ENCODE assay signal across 36 cellular contexts in the genomic region with DNA sequence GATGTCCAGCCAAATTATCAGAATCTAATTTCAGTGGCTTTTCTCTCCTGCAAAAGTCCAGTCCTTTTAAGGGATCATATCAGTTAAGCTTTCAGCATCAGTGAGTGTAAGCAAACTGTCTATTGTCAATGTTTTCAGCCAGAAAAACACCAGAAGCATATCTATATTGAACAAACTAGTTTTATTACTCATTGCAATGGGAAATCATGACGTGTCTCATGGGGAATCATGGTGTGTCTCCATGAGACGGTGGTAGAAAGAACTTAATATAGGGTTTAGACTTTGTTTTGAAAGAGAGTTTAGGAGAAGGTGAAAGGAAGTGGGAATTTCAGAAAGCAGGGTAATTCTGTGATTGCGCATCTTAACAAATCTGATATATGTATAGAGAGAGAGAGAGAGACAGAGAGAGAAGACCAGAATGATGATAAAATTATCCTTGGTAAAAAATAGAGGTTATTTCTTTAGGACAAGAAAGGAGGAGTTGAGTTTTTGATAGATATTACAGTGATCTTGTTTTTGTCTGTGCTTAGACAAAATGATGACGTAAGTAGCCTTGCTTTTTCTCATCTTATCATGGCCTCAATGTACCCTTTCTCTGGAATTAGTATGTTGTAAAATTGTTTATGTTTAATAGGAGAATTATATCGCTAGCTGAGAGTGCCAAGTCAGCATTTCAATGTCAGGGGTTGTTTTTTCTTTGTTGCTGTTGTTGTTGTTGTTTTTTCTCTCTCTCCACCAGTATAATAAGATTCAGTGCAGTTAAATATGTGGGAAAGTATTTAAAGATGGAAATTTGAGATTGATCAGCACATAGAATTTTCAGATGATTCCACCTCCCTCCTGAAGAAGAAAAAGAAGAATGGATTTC.
A peak's percentile ranks its signal among the peaks of the same experiment; 100 is the strongest.
DNase-seq lines count a peak whose midpoint lies in the region; ATAC-seq, FAIRE-seq and TF ChIP-seq lines count a peak whose summit lies in the region.
"Had no signal": no experiment of that assay in that cellular context is flagged by ENCODE, and none has a peak within 500 bp of the region (broad histone marks: within the 10 kb centered on the region; RNA-seq: fewer than 3 reads in every experiment).

No MANE protein-coding gene starts in this region.

- no peak overlapping the region for H2AK5ac ChIP-seq in H9 (ENCODE audit: insufficient read length, low read length)

- H3K36me3 ChIP-seq in SK-N-SH (replicated peaks in 1 of 2; ENCODE audit: control insufficient read depth in 1 of 2, insufficient read depth in 2 of 2, low read length in 1 of 2) (no peaks in the 10 kb centered on the region), astrocyte (ENCODE audit: insufficient read depth, low read length) (no peaks in the 10 kb centered on the region), smooth muscle cell (ENCODE audit: low read depth) (no peaks in the 10 kb centered on the region), esophagus muscularis mucosa (no peaks in the 10 kb centered on the region)
- H3K36me3 ChIP-seq: breast epithelium, colonic mucosa, gastrocnemius medialis, Peyer's patch, suprapubic skin, upper lobe of left lung had no signal

- H3K27ac ChIP-seq in SK-N-SH (ENCODE audit: low read depth in 2 of 2, low read length in 1 of 2) (no peak overlapping the region), astrocyte (ENCODE audit: low read depth, low read length) (no peak overlapping the region), smooth muscle cell (ENCODE audit: low read depth) (peak overlapping the region; percentile 60), esophagus muscularis mucosa (replicated peaks in 1 of 4) (no peak overlapping the region), H9 (ENCODE audit: insufficient read length, low read depth, low read length) (no peak overlapping the region)
- H3K27ac ChIP-seq: 22Rv1, breast epithelium, C4-2B, colonic mucosa, gastrocnemius medialis, Peyer's patch, skin epidermis, suprapubic skin, upper lobe of left lung, VCaP had no signal

- H3K27ac Mint-ChIP-seq in astrocyte (ENCODE audit: unreplicated experiment) (no peak overlapping the region), H9 (no peak overlapping the region)
- H3K27ac Mint-ChIP-seq: activated CD4-positive, alpha-beta T cell treated with anti-CD3 and anti-CD28 coated beads for 36 hours; activated CD8-positive, alpha-beta T cell treated with anti-CD3 and anti-CD28 coated beads for 36 hours; activated naive CD4-positive, alpha-beta T cell treated with anti-CD3 and anti-CD28 coated beads, Interleukin-2, amount 50 U/mL, for 24 hours; activated T-helper 17 cell treated with anti-CD3 and anti-CD28 coated beads, Interleukin-2, amount 50 U/mL, for 72 hours; nephron had no signal

- no peak overlapping the region for H2BK20ac ChIP-seq in H9 (ENCODE audit: low read depth, low read length, poor library complexity, severe bottlenecking)

- no peaks in the 10 kb centered on the region for H3F3A ChIP-seq in SK-N-SH (replicated peaks; ENCODE audit: insufficient read depth)
- H3F3A ChIP-seq in smooth muscle cell (ENCODE audit: low read depth): peaks cover 4% of the 10 kb centered on the region

- no peak overlapping the region for H3K56ac ChIP-seq in H9 (ENCODE audit: insufficient read length, low read depth, low read length)

- H3K27me3 Mint-ChIP-seq in astrocyte (ENCODE audit: low read depth, unreplicated experiment) (no peaks in the 10 kb centered on the region), H9 (ENCODE audit: low read depth) (no peaks in the 10 kb centered on the region)
- H3K27me3 Mint-ChIP-seq: activated CD8-positive, alpha-beta T cell treated with anti-CD3 and anti-CD28 coated beads for 36 hours; activated naive CD4-positive, alpha-beta T cell treated with anti-CD3 and anti-CD28 coated beads, Interleukin-2, amount 50 U/mL, for 24 hours; activated T-helper 17 cell treated with anti-CD3 and anti-CD28 coated beads, Interleukin-2, amount 50 U/mL, for 72 hours had no signal

- intact Hi-C loops in esophagus muscularis mucosa (cut with DNase I): no loop called here

- no peak for TF ChIP-seq POLR2A in esophagus muscularis mucosa (IDR thresholded peaks at IDR 0.05; ENCODE audit: low read depth)

- H3K79me1 ChIP-seq in H9 (ENCODE audit: insufficient read depth, low read depth, low read length, poor library complexity, severe bottlenecking): no peaks in the 10 kb centered on the region

- DNase-seq in SK-N-SH (no peak), astrocyte (ENCODE audit: low read depth) (no peak), fibroblast of mammary gland (ENCODE audit: low read depth) (peak; percentile 81), smooth muscle cell (lab: John Stamatoyannopoulos, UW; ENCODE audit: unreplicated experiment) (no peak), esophagus muscularis mucosa (ENCODE audit: extremely low spot score) (no peak), CD1c-positive myeloid dendritic cell (ENCODE audit: extremely low spot score) (no peak), H9 (no peak)
- DNase-seq: activated CD4-positive, alpha-beta T cell treated with anti-CD3 and anti-CD28 coated beads for 36 hours; activated CD8-positive, alpha-beta T cell treated with anti-CD3 and anti-CD28 coated beads for 36 hours; amygdala; Caco-2; colonic mucosa; DMS53; effector CD4-positive, alpha-beta T cell; gastrocnemius medialis; GDM1; KG1; left cardiac atrium; NCI-H1436 treated with DMSO at 0.1 percent for 48 hours; NCI-H2107; NCI-H345; NCI-H748 treated with DMSO at 0.1 percent for 48 hours; Peyer's patch; SHP77 treated with DMSO at 0.1 percent for 48 hours; stimulated activated naive CD4-positive, alpha-beta T cell treated with Interleukin-2 at 50 U/mL for 16 hours; upper lobe of left lung had no signal

- no peak overlapping the region for H3K23ac ChIP-seq in H9 (ENCODE audit: insufficient read length, low read depth, low read length)

- no peak for TF ChIP-seq RAD21 in SK-N-SH (IDR thresholded peaks at IDR 0.05; ENCODE audit: low read length)

- no peak overlapping the region for H4K5ac ChIP-seq in H9 (ENCODE audit: insufficient read length, low read depth, low read length)

- H4K8ac ChIP-seq in H9 (replicated peaks; ENCODE audit: insufficient read length, low read depth, low read length): no peak overlapping the region

- H3K4me3 ChIP-seq in SK-N-SH (ENCODE audit: low read depth in 2 of 2, low read length in 1 of 2): no peak overlapping the region
- H3K4me3 ChIP-seq in astrocyte (ENCODE audit: insufficient read depth, low read depth, low read length): no peak overlapping the region
- H3K4me3 ChIP-seq in fibroblast of mammary gland (ENCODE audit: control insufficient read depth, low read depth, low read length): no peak overlapping the region
- H3K4me3 ChIP-seq in smooth muscle cell: no peak overlapping the region
- no peak overlapping the region for H3K4me3 ChIP-seq in esophagus muscularis mucosa
- H3K4me3 ChIP-seq: breast epithelium, colonic mucosa, gastrocnemius medialis, Peyer's patch, skin epidermis, suprapubic skin, upper lobe of left lung had no signal

- no peak overlapping the region for H2BK5ac ChIP-seq in H9 (ENCODE audit: insufficient read length, low read length)

- no peaks in the 10 kb centered on the region for H3K23me2 ChIP-seq in H9 (ENCODE audit: insufficient read length, low read depth, low read length, poor library complexity, severe bottlenecking)

- no peak overlapping the region for H3K14ac ChIP-seq in H9 (ENCODE audit: insufficient read depth, low read length)

- no peak for TF ChIP-seq CTCF in SK-N-SH (IDR thresholded peaks at IDR 0.05)
- TF ChIP-seq CTCF in astrocyte (IDR thresholded peaks at IDR 0.05; ENCODE audit: insufficient read depth, low read depth, low read length): no peak
- no peak for TF ChIP-seq CTCF in fibroblast of mammary gland (conservative IDR thresholded peaks at IDR 0.05; ENCODE audit: control insufficient read depth, insufficient read depth, low read depth, low read length)
- no peak for TF ChIP-seq CTCF in smooth muscle cell (IDR thresholded peaks at IDR 0.05; ENCODE audit: borderline replicate concordance, insufficient read depth, poor library complexity, severe bottlenecking)
- no peak for TF ChIP-seq CTCF in esophagus muscularis mucosa (IDR thresholded peaks at IDR 0.05)
- TF ChIP-seq CTCF in H9 (conservative IDR thresholded peaks at IDR 0.05): no peak

- H2AFZ ChIP-seq in SK-N-SH (ENCODE audit: low read depth) (peak overlapping the region; percentile 25; the same call in 1 of the 2 replicates), astrocyte (ENCODE audit: low read depth, low read length) (no peak overlapping the region), smooth muscle cell (ENCODE audit: low read depth) (no peak overlapping the region), H9 (ENCODE audit: low read length) (no peak overlapping the region)

- no peak overlapping the region for H2BK15ac ChIP-seq in H9 (ENCODE audit: low read depth, low read length)

- no peak overlapping the region for H3K4ac ChIP-seq in H9 (ENCODE audit: low read depth, low read length)

- H3K4me1 Mint-ChIP-seq in astrocyte (ENCODE audit: low read depth, unreplicated experiment) (peaks cover 30% of the 10 kb centered on the region), H9 (no peaks in the 10 kb centered on the region)
- H3K4me1 Mint-ChIP-seq: activated CD4-positive, alpha-beta T cell treated with anti-CD3 and anti-CD28 coated beads for 36 hours; activated naive CD4-positive, alpha-beta T cell treated with anti-CD3 and anti-CD28 coated beads, Interleukin-2, amount 50 U/mL, for 24 hours; activated T-helper 17 cell treated with anti-CD3 and anti-CD28 coated beads, Interleukin-2, amount 50 U/mL, for 72 hours; nephron had no signal

- H3K9me3 ChIP-seq in SK-N-SH (no peaks in the 10 kb centered on the region), astrocyte (ENCODE audit: insufficient read depth, low read depth, low read length) (no peaks in the 10 kb centered on the region), smooth muscle cell (replicated peaks; ENCODE audit: low read depth) (no peaks in the 10 kb centered on the region), esophagus muscularis mucosa (no peaks in the 10 kb centered on the region), H9 (ENCODE audit: control insufficient read depth, low read depth, low read length) (no peaks in the 10 kb centered on the region)
- H3K9me3 ChIP-seq: breast epithelium, Caco-2, colonic mucosa, gastrocnemius medialis, Peyer's patch, suprapubic skin, upper lobe of left lung had no signal

- 18% methylated on average over 5 of the region's 5 CpGs for WGBS in SK-N-SH (ENCODE audit: low lambda C conversion rate)
- 54% methylated on average over 5 of the region's 5 CpGs for WGBS in smooth muscle cell (ENCODE audit: low lambda C conversion rate)
- WGBS in esophagus muscularis mucosa: 73% methylated on average over 5 of the region's 5 CpGs
- no CpG with 5 or more reads among the region's 5 CpGs for WGBS in H9 (ENCODE audit: extremely low coverage, insufficient read length, low lambda C conversion rate)

- no peak overlapping the region for H4K91ac ChIP-seq in H9 (ENCODE audit: insufficient read length, low read depth, low read length)

- H3K18ac ChIP-seq in H9 (ENCODE audit: insufficient read length, low read depth, low read length): no peak overlapping the region

- H3T11ph ChIP-seq in H9 (ENCODE audit: low read length): no peak overlapping the region

- POLR2A ChIA-PET in SK-N-SH (lab: Yijun Ruan, JAX): no interaction called here

- H3K9me2 ChIP-seq in SK-N-SH: no peaks in the 10 kb centered on the region

- H3K9me3 Mint-ChIP-seq in astrocyte (ENCODE audit: unreplicated experiment) (no peaks in the 10 kb centered on the region), H9 (no peaks in the 10 kb centered on the region)
- H3K9me3 Mint-ChIP-seq: activated CD8-positive, alpha-beta T cell treated with anti-CD3 and anti-CD28 coated beads for 36 hours; activated naive CD4-positive, alpha-beta T cell treated with anti-CD3 and anti-CD28 coated beads, Interleukin-2, amount 50 U/mL, for 24 hours; nephron had no signal

- H3K4me1 ChIP-seq in SK-N-SH (ENCODE audit: control insufficient read depth in 1 of 2, insufficient read depth in 2 of 2, low read depth in 1 of 2, low read length in 1 of 2): no peaks in the 10 kb centered on the region
- peaks cover 18% of the 10 kb centered on the region for H3K4me1 ChIP-seq in astrocyte (ENCODE audit: insufficient read depth, low read length)
- no peaks in the 10 kb centered on the region for H3K4me1 ChIP-seq in smooth muscle cell (ENCODE audit: low read depth)
- no peaks in the 10 kb centered on the region for H3K4me1 ChIP-seq in esophagus muscularis mucosa
- no peaks in the 10 kb centered on the region for H3K4me1 ChIP-seq in H9 (ENCODE audit: insufficient read depth, low read length)
- H3K4me1 ChIP-seq: breast epithelium, Caco-2, colonic mucosa, gastrocnemius medialis, Peyer's patch, suprapubic skin, upper lobe of left lung had no signal

- no peak for FAIRE-seq in astrocyte (lab: Jason Lieb, UNC)

- no peaks in the 10 kb centered on the region for H3K36me3 Mint-ChIP-seq in astrocyte (ENCODE audit: low read depth, unreplicated experiment)
- H3K36me3 Mint-ChIP-seq in H9 (ENCODE audit: insufficient read depth in 1 of 3, low read depth in 3 of 3): no peaks in the 10 kb centered on the region
- H3K36me3 Mint-ChIP-seq: activated naive CD4-positive, alpha-beta T cell treated with anti-CD3 and anti-CD28 coated beads, Interleukin-2, amount 50 U/mL, for 24 hours had no signal

- no peak overlapping the region for H2BK120ac ChIP-seq in H9 (ENCODE audit: low read depth, low read length, poor library complexity, severe bottlenecking)

- no peak overlapping the region for H2BK12ac ChIP-seq in H9 (ENCODE audit: insufficient read length, low read depth, low read length)

- CTCF ChIA-PET in SK-N-SH (lab: Yijun Ruan, JAX): interaction anchor here (1.4 kb wide), 1 partner anchor 18 kb away, joined by 4 read pairs; no protein-coding TSS in a partner anchor

- TF ChIP-seq EP300 in SK-N-SH (IDR thresholded peaks at IDR 0.05; ENCODE audit: borderline replicate concordance in 1 of 2, low read depth in 1 of 2, low read length in 1 of 2) (no peak), esophagus muscularis mucosa (IDR thresholded peaks at IDR 0.05) (no peak)

- H3K27me3 ChIP-seq in SK-N-SH (ENCODE audit: insufficient read depth): no peaks in the 10 kb centered on the region; the same call in 1 of the 2 replicates
- no peaks in the 10 kb centered on the region for H3K27me3 ChIP-seq in astrocyte (ENCODE audit: insufficient read depth, low read length)
- no peaks in the 10 kb centered on the region for H3K27me3 ChIP-seq in smooth muscle cell (ENCODE audit: low read depth)
- H3K27me3 ChIP-seq in esophagus muscularis mucosa: no peaks in the 10 kb centered on the region
- no peaks in the 10 kb centered on the region for H3K27me3 ChIP-seq in H9 (ENCODE audit: insufficient read depth, low read length)
- H3K27me3 ChIP-seq: breast epithelium, colonic mucosa, gastrocnemius medialis, Peyer's patch, suprapubic skin, upper lobe of left lung had no signal

- H3K4me2 ChIP-seq in SK-N-SH (no peak overlapping the region), astrocyte (ENCODE audit: low read length) (peak overlapping the region; percentile 61), smooth muscle cell (peak overlapping the region; percentile 53), H9 (ENCODE audit: insufficient read depth, insufficient read length, low read length) (no peak overlapping the region)

- H3K4me3 Mint-ChIP-seq in astrocyte (ENCODE audit: unreplicated experiment): no peak overlapping the region
- no peak overlapping the region for H3K4me3 Mint-ChIP-seq in H9
- H3K4me3 Mint-ChIP-seq: activated CD4-positive, alpha-beta T cell treated with anti-CD3 and anti-CD28 coated beads for 36 hours; activated CD8-positive, alpha-beta T cell treated with anti-CD3 and anti-CD28 coated beads for 36 hours; activated naive CD4-positive, alpha-beta T cell treated with anti-CD3 and anti-CD28 coated beads, Interleukin-2, amount 50 U/mL, for 24 hours; activated T-helper 17 cell treated with anti-CD3 and anti-CD28 coated beads, Interleukin-2, amount 50 U/mL, for 72 hours; nephron had no signal

- ATAC-seq in SK-N-SH treated with all-trans-retinoic acid at 6 μM for 48 hours: no peak
- ATAC-seq: activated CD4-positive, alpha-beta T cell treated with anti-CD3 and anti-CD28 coated beads for 36 hours; activated CD8-positive, alpha-beta T cell treated with anti-CD3 and anti-CD28 coated beads for 36 hours; activated T-helper 17 cell treated with anti-CD3 and anti-CD28 coated beads, Interleukin-2, amount 50 U/mL, for 72 hours; gastrocnemius medialis; left cardiac atrium had no signal

- no peak overlapping the region for H3K9ac ChIP-seq in SK-N-SH
- H3K9ac ChIP-seq in astrocyte (ENCODE audit: low read length): no peak overlapping the region
- H3K9ac ChIP-seq in smooth muscle cell (ENCODE audit: low read depth): no peak overlapping the region
- H3K9ac ChIP-seq in H9 (ENCODE audit: extremely low read depth, insufficient read length, low read length): no peak overlapping the region

- H3K79me2 ChIP-seq in SK-N-SH (ENCODE audit: insufficient read depth) (no peaks in the 10 kb centered on the region), astrocyte (ENCODE audit: insufficient read depth, low read length) (no peaks in the 10 kb centered on the region), smooth muscle cell (ENCODE audit: low read depth) (no peaks in the 10 kb centered on the region), H9 (ENCODE audit: insufficient read depth, low read length) (no peaks in the 10 kb centered on the region)

- H4K20me1 ChIP-seq in SK-N-SH (ENCODE audit: insufficient read depth): no peaks in the 10 kb centered on the region
- H4K20me1 ChIP-seq in astrocyte (ENCODE audit: insufficient read depth, low read length): no peaks in the 10 kb centered on the region
- H4K20me1 ChIP-seq in smooth muscle cell (ENCODE audit: low read depth): no peaks in the 10 kb centered on the region
- H4K20me1 ChIP-seq in H9 (ENCODE audit: control insufficient read depth, insufficient read depth, insufficient read length): no peaks in the 10 kb centered on the region

Comparison
In these comparisons a context has a peak if more than half of its experiments do, and no peak if none do; other contexts are left out.
1. H3K4me2 ChIP-seq: peak in astrocyte (single experiment) and smooth muscle cell (single experiment); none in SK-N-SH (single experiment) and H9 (single experiment).